8 cellular contexts compared by ENCODE assay signal in genomic region chr6:55578537-55579363, GRCh38. TPM values are rescaled to one million over a fixed set of nuclear protein-coding genes. Genes with fewer than 3 reads are reported as not detected.
DNase-seq lines count a peak whose midpoint lies in the region; ATAC-seq and TF ChIP-seq lines count a peak whose summit lies in the region.

HMGCLL1 (minus strand) TSS chr6:55579192; CDS start chr6:55579055, 137 bp downstream.

- no peak for ATAC-seq in HG02610 (IDR thresholded peaks at IDR 0.05; ENCODE audit: unreplicated experiment)
- ATAC-seq in GM18909 (IDR thresholded peaks at IDR 0.05; ENCODE audit: poor library complexity, unreplicated experiment), result no peak

- TF ChIP-seq EP300 in Ishikawa (IDR thresholded peaks at IDR 0.05; ENCODE audit: borderline replicate concordance), result no peak

- no peaks in the 10 kb centered on the region for H3K36me3 ChIP-seq in iPS DF 6.9 (ENCODE audit: control insufficient read depth, insufficient read depth, low read length)

- no peaks in the 10 kb centered on the region for H3K4me1 ChIP-seq in iPS DF 6.9 (ENCODE audit: control insufficient read depth, insufficient read depth, low read length)

- DNase-seq in astrocyte of the spinal cord (ENCODE audit: low read depth, low spot score) (no peak), iPS DF 6.9 (ENCODE audit: low read depth, low spot score) (peak; percentile 57), renal cortical epithelial cell (ENCODE audit: low read depth) (peak; percentile 1)
- no peak for DNase-seq in activated naive CD4-positive, alpha-beta T cell treated with Interleukin-2 at 50 U/mL for 16 hours
- no peak for DNase-seq in activated T-cell treated with anti-CD3 and anti-CD28 coated beads, Interleukin-2, amount 50 U/mL, for 24 hours

- no peak within 1 kb of the TSS for H3K27ac Mint-ChIP-seq in activated T-cell treated with anti-CD3 and anti-CD28 coated beads, Interleukin-2, amount 50 U/mL, for 24 hours

- no peaks in the 10 kb centered on the region for H3K4me1 Mint-ChIP-seq in activated T-cell treated with anti-CD3 and anti-CD28 coated beads, Interleukin-2, amount 50 U/mL, for 24 hours (ENCODE audit: low read depth)

- in situ Hi-C loops in astrocyte of the spinal cord (cut with HindIII; ENCODE audit: low sequenced_read_pairs), result no loop called here

- TF ChIP-seq RAD21 in Ishikawa (IDR thresholded peaks at IDR 0.05; ENCODE audit: low read depth), result peak; percentile 13; the same call in 1 of the 2 replicates

- H3K36me3 Mint-ChIP-seq in activated T-cell treated with anti-CD3 and anti-CD28 coated beads, Interleukin-2, amount 50 U/mL, for 24 hours (ENCODE audit: low read depth), result no peaks in the 10 kb centered on the region

- H3K4me3 ChIP-seq in astrocyte of the spinal cord (ENCODE audit: low read depth, low read length) (peak within 1 kb of the TSS; percentile 42), iPS DF 6.9 (ENCODE audit: low read length) (peak within 1 kb of the TSS; percentile 33; the same call in 1 of the 2 replicates)

- TF ChIP-seq CTCF in astrocyte of the spinal cord (IDR thresholded peaks at IDR 0.05; ENCODE audit: low read depth, low read length), result no peak

- peaks cover 7% of the 10 kb centered on the region for H3K9me3 Mint-ChIP-seq in activated T-cell treated with anti-CD3 and anti-CD28 coated beads, Interleukin-2, amount 50 U/mL, for 24 hours

- H3K9me3 ChIP-seq in iPS DF 6.9 (ENCODE audit: control insufficient read depth, insufficient read depth, low read length), result no peaks in the 10 kb centered on the region

- no peak within 1 kb of the TSS for H3K27ac ChIP-seq in iPS DF 6.9 (ENCODE audit: low read length)

- peaks cover 6% of the 10 kb centered on the region for H3K27me3 Mint-ChIP-seq in activated T-cell treated with anti-CD3 and anti-CD28 coated beads, Interleukin-2, amount 50 U/mL, for 24 hours

- WGBS in iPS DF 6.9 (ENCODE audit: insufficient coverage, insufficient read length), result no CpG with 5 or more reads among the region's 49 CpGs

- H3K4me3 Mint-ChIP-seq in activated T-cell treated with anti-CD3 and anti-CD28 coated beads, Interleukin-2, amount 50 U/mL, for 24 hours, result no peak within 1 kb of the TSS

- no peaks in the 10 kb centered on the region for H3K27me3 ChIP-seq in iPS DF 6.9 (ENCODE audit: control insufficient read depth, insufficient read depth, low read length)

TF ChIP-seq in Ishikawa, 13 proteins besides CTCF, POLR2A, EP300 and RAD21:
- peak; percentile 58; the same call in 1 of the 2 replicates for TF ChIP-seq MAX (IDR thresholded peaks at IDR 0.05)
- no peak for TF ChIP-seq TCF12 (IDR thresholded peaks at IDR 0.05; ENCODE audit: low read depth)
- peak; percentile 52; the same call in 1 of the 2 replicates for TF ChIP-seq CEBPB (IDR thresholded peaks at IDR 0.05)
- TF ChIP-seq NFIC (IDR thresholded peaks at IDR 0.05), result 0 out of 2 replicates have a peak, but pooled peaks have one; percentile 8
- TF ChIP-seq USF1 (IDR thresholded peaks at IDR 0.05), result no peak
- no peak for TF ChIP-seq CREB1 (IDR thresholded peaks at IDR 0.05; ENCODE audit: low read depth)

RNA-seq across cellular contexts. Expression of gene HMGCLL1, which starts in this region (rescaled TPM):
- 0.45 and 0.69 TPM in 2 replicates for total RNA-seq in renal cortical epithelial cell

Comparison
In these comparisons a context has a peak if more than half of its experiments do, and no peak if none do; other contexts are left out.
1. Peak in DNase-seq in renal cortical epithelial cell; RNA of the gene not detected or under 1 TPM.